ENCODE assay signal across 8 cellular contexts in genomic region chr7:114923403-114923713, GRCh38. TPM values are rescaled to one million over a fixed set of nuclear protein-coding genes. Genes with fewer than 3 reads are reported as not detected.
DNase-seq lines count a peak whose midpoint lies in the region; ATAC-seq and TF ChIP-seq lines count a peak whose summit lies in the region.

No MANE protein-coding gene starts in this region.

- H3K4me1 ChIP-seq in A673 (ENCODE audit: insufficient read depth, low read length, poor library complexity, severe bottlenecking) (peaks cover 33% of the 10 kb centered on the region), mucosa of rectum (ENCODE audit: control insufficient read depth in 2 of 2, insufficient read depth in 2 of 2, low read length in 2 of 2) (peaks cover 5 to 13% of the 10 kb centered on the region in 2 donors)

- H3K36me3 ChIP-seq in A673 (ENCODE audit: insufficient read depth, low read length, poor library complexity, severe bottlenecking) (no peaks in the 10 kb centered on the region), mucosa of rectum (ENCODE audit: control insufficient read depth in 2 of 2, insufficient read depth in 2 of 2, low read length in 2 of 2) (no peaks in the 10 kb centered on the region)

- CTCF ChIA-PET in A673 (lab: Charles Lee) = no interaction called here

- no peak for DNase-seq in A673 (ENCODE audit: low spot score)
- no peak for DNase-seq in cardiac fibroblast (ENCODE audit: low read depth in 2 of 2)
- no peak for DNase-seq in SKM-1 (lab: John Stamatoyannopoulos, UW; ENCODE audit: unreplicated experiment)
- DNase-seq in UCSD-AML1 (lab: John Stamatoyannopoulos, UW; ENCODE audit: unreplicated experiment) = no peak
- no peak for DNase-seq in KBM-7

- peak overlapping the region; percentile 77 to 86 for H3K9ac ChIP-seq in mucosa of rectum (ENCODE audit: low read depth in 1 of 2, low read length in 2 of 2)

- TF ChIP-seq CTCF in A673 (conservative IDR thresholded peaks at IDR 0.05; ENCODE audit: low read depth, low read length) (no peak), cardiac fibroblast (IDR thresholded peaks at IDR 0.05; ENCODE audit: low read depth, low read length) (no peak)

- H3K9me3 ChIP-seq in A673 (ENCODE audit: low read depth, low read length, poor library complexity, severe bottlenecking) (no peaks in the 10 kb centered on the region), mucosa of rectum (ENCODE audit: control insufficient read depth in 2 of 2, low read length in 2 of 2) (no peaks in the 10 kb centered on the region)

- in situ Hi-C loops in KBM-7 (cut with MboI; ENCODE audit: low pct_unique_long_range_greater_than_20kb, low sequenced_read_pairs) = no loop called here

- intact Hi-C loops in A673 (cut with micrococcal nuclease; ENCODE audit: unreplicated experiment) = no loop called here

- H3K4me3 ChIP-seq in A673 (ENCODE audit: low read depth, low read length, poor library complexity, severe bottlenecking) = peak overlapping the region; percentile 78
- H3K4me3 ChIP-seq in cardiac fibroblast (replicated peaks in 1 of 2; ENCODE audit: low read depth in 2 of 2, low read length in 2 of 2) = peak overlapping the region; percentile 77 to 81
- peak overlapping the region; percentile 67 to 87 for H3K4me3 ChIP-seq in mucosa of rectum (ENCODE audit: low read length in 2 of 2)

- H3K27ac ChIP-seq in A673 (ENCODE audit: low read depth, low read length, poor library complexity, severe bottlenecking) (peak overlapping the region; percentile 77), mucosa of rectum (ENCODE audit: low read depth in 2 of 2, low read length in 2 of 2) (peak overlapping the region; percentile 79 to 86)

- BruUV-seq in A673 (replicated peaks; lab: Mats Ljungman, UMichigan) = no TSS peak

- POLR2A ChIA-PET in A673 (lab: Charles Lee; ENCODE audit: low non-redundant PET) = no interaction called here

- ATAC-seq in HG03354 (IDR thresholded peaks at IDR 0.05; ENCODE audit: poor library complexity, severe bottlenecking, unreplicated experiment) (peak; percentile 35), HG03175 (IDR thresholded peaks at IDR 0.05; ENCODE audit: unreplicated experiment) (no peak)

- H3K27me3 ChIP-seq in A673 (replicated peaks; ENCODE audit: insufficient read depth, low read depth, low read length, poor library complexity) = no peaks in the 10 kb centered on the region
- H3K27me3 ChIP-seq in mucosa of rectum (ENCODE audit: control insufficient read depth in 2 of 2, insufficient read depth in 2 of 2, low read length in 2 of 2) = no peaks in the 10 kb centered on the region

RNA-seq across cellular contexts. Expression of gene MDFIC, which starts 1.5 kb away (rescaled TPM):
- total RNA-seq in A673 (2021) = 27.3 and 32.6 TPM in 2 replicates
